In genomic region chr13:33251131-33251629, GRCh38 we compare ENCODE assay signal across 8 cellular contexts. TPM values are rescaled to one million over a fixed set of nuclear protein-coding genes. Genes with fewer than 3 reads are reported as not detected.
DNase-seq lines count a peak whose midpoint lies in the region; ATAC-seq and TF ChIP-seq lines count a peak whose summit lies in the region.
"Had no signal": no experiment of that assay in that cellular context is flagged by ENCODE, and none has a peak within 500 bp of the region (broad histone marks: within the 10 kb centered on the region; RNA-seq: fewer than 3 reads in every experiment).

No MANE protein-coding gene starts in this region.

- TF ChIP-seq POLR2A in gastroesophageal sphincter (IDR thresholded peaks at IDR 0.05), result no peak

- no peaks in the 10 kb centered on the region for H3K27me3 ChIP-seq in Panc1 (ENCODE audit: control insufficient read depth, insufficient read depth, low read length)
- H3K27me3 ChIP-seq in gastroesophageal sphincter, result no peaks in the 10 kb centered on the region

- H3K4me3 ChIP-seq in Panc1 (ENCODE audit: low read depth in 2 of 2, low read length in 2 of 2) (no peak overlapping the region), gastroesophageal sphincter (no peak overlapping the region)

- CTCF ChIA-PET in Panc1 (lab: Charles Lee), result no interaction called here

- BruUV-seq in Panc1 (replicated peaks; lab: Mats Ljungman, UMichigan), result no TSS peak

- DNase-seq in Panc1 (ENCODE audit: low read depth, low spot score) (no peak), substantia nigra (lab: John Stamatoyannopoulos, UW) (peak in 6 of 49 donors; percentile 13 to 55 (median 20)), hippocampal formation (lab: John Stamatoyannopoulos, UW) (no peak)

- 0 out of 2 replicates have a peak, but pooled peaks cover 3% of the 10 kb centered on the region for H3K4me1 ChIP-seq in Panc1 (ENCODE audit: control insufficient read depth, insufficient read depth, low read length)
- peaks cover 9 to 60% (median 9%) of the 10 kb centered on the region in 3 donors for H3K4me1 ChIP-seq in gastroesophageal sphincter

- no peak for TF ChIP-seq EP300 in gastroesophageal sphincter (IDR thresholded peaks at IDR 0.05)

- 0 to 3% methylated on average over 2 of the region's 2 CpGs for WGBS in gastroesophageal sphincter (ENCODE audit: low coverage in 1 of 2), 2 donors

- in situ Hi-C loops in Panc1 (cut with HindIII; ENCODE audit: low pct_unique_long_range_greater_than_20kb, low sequenced_read_pairs), result no loop called here

- POLR2A ChIA-PET in Panc1 (lab: Charles Lee), result no interaction called here

- ATAC-seq in GM18868 (IDR thresholded peaks at IDR 0.05; ENCODE audit: unreplicated experiment) (peak; percentile 87), HG02885 (IDR thresholded peaks at IDR 0.05; ENCODE audit: poor library complexity, unreplicated experiment) (peak; percentile 87), Panc1 (peak; percentile 84), gastroesophageal sphincter (peak; percentile 89), HG03139 (IDR thresholded peaks at IDR 0.05; ENCODE audit: unreplicated experiment) (no peak)

- intact Hi-C loops in Panc1 (cut with micrococcal nuclease; ENCODE audit: unreplicated experiment), result no loop called here

- no peaks in the 10 kb centered on the region for H3K9me3 ChIP-seq in Panc1 (ENCODE audit: control insufficient read depth, insufficient read depth, low read depth, low read length)
- no peaks in the 10 kb centered on the region for H3K9me3 ChIP-seq in gastroesophageal sphincter

- H3K36me3 ChIP-seq in Panc1 (ENCODE audit: control insufficient read depth, insufficient read depth, low read length) (no peaks in the 10 kb centered on the region), gastroesophageal sphincter (peaks cover 0 to 4% of the 10 kb centered on the region in 2 donors)

- TF ChIP-seq CTCF in Panc1 (IDR thresholded peaks at IDR 0.05) (no peak), gastroesophageal sphincter (IDR thresholded peaks at IDR 0.05) (no peak)

- H3K27ac ChIP-seq in Panc1 (ENCODE audit: low read length) (no peak overlapping the region), gastroesophageal sphincter (peak overlapping the region in 3 of 4 donors; percentile 62 to 69 (median 66)), substantia nigra (ENCODE audit: low read depth, low read length, poor library complexity, severe bottlenecking) (peak overlapping the region; percentile 40)
- H3K27ac ChIP-seq: VCaP had no signal

RNA-seq across cellular contexts. Expression of gene STARD13, which starts 34.4 kb away (rescaled TPM):
- total RNA-seq in Panc1 (2021; ENCODE audit: unreplicated experiment) (6.5 TPM), gastroesophageal sphincter (10 to 100 TPM; 46.2 to 63.3 (median 49.3) TPM)
- polyA plus RNA-seq in Panc1 (2012; ENCODE audit: insufficient read length), result 2.8 TPM
